ENCODE assay signal across 1 cellular context in the genomic region with DNA sequence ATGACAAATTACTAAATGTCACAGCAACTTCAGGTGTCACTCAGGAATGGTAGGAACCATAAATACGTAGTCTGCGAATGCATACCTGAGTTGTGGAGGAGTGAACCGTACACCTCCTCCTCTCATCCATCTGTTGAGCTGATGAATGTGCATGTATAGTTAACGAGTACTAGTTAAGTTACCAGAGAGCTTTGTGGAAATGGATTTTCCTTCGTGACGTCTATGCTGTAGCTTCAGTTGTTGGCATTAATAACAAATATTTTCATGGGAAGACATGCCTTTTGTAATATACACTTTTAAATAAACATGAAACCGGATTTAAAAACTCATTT.
TF ChIP-seq lines count a peak whose summit lies in the region.

No MANE protein-coding gene starts in this region.

TF ChIP-seq in IMR-90, 13 proteins besides CTCF, POLR2A, EP300 and RAD21:
- TF ChIP-seq RFX5 (IDR thresholded peaks at IDR 0.05; ENCODE audit: low read depth, low read length) (no peak), RCOR1 (IDR thresholded peaks at IDR 0.05; ENCODE audit: insufficient replicate concordance, low read length) (no peak), FOS (IDR thresholded peaks at IDR 0.05; ENCODE audit: low read depth, low read length) (no peak)
TF ChIP-seq in IMR-90: peak in this region for 0.
